19 cellular contexts compared by ENCODE assay signal in the genomic region with DNA sequence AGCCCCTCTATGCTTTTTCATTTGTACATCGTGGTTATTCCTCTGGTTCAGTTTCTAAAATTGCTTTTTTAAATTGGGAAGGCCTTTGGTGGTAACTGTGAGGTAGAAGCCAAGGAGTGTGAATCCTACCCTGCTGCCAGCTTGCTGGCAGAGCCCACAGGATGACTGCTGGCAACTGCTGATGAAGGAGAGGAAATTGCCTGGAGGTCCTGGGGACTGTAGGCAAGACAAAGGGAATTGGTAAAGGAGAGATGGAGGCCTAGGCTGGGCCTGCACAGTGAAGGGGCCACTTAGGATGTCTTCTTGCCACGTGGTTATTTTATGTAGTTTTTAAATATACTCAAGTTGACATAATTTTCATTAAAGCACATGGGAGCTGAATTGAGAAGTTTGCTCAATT. TPM values are rescaled to one million over a fixed set of nuclear protein-coding genes. Genes with fewer than 3 reads are reported as not detected.
DNase-seq lines count a peak whose midpoint lies in the region; ATAC-seq and TF ChIP-seq lines count a peak whose summit lies in the region.
"Had no signal": no experiment of that assay in that cellular context is flagged by ENCODE, and none has a peak within 500 bp of the region (broad histone marks: within the 10 kb centered on the region; RNA-seq: fewer than 3 reads in every experiment).

No MANE protein-coding gene starts in this region.

- H3K36me3 ChIP-seq in endodermal cell (ENCODE audit: control insufficient read depth, insufficient read depth, low read length) (peaks cover 34% of the 10 kb centered on the region), vagina (no peaks in the 10 kb centered on the region)

- no peak overlapping the region for H3K4me3 Mint-ChIP-seq in activated naive CD4-positive, alpha-beta T cell treated with anti-CD3 and anti-CD28 coated beads, Interleukin-2, amount 10 ng/mL, durations not matched to agents 7 days and 5 days
- H3K4me3 Mint-ChIP-seq in T-cell (no peak overlapping the region), endodermal cell (no peak overlapping the region)
- no peak overlapping the region for H3K4me3 Mint-ChIP-seq in CD4-positive, alpha-beta T cell
- H3K4me3 Mint-ChIP-seq: activated naive CD8-positive, alpha-beta T cell; CD8-positive, alpha-beta memory T cell had no signal

- TF ChIP-seq CTCF in endodermal cell (conservative IDR thresholded peaks at IDR 0.05): no peak
- no peak for TF ChIP-seq CTCF in vagina (IDR thresholded peaks at IDR 0.05)
- TF ChIP-seq CTCF in CD4-positive, alpha-beta T cell (IDR thresholded peaks at IDR 0.05): no peak

- no peaks in the 10 kb centered on the region for H3K9me3 Mint-ChIP-seq in activated naive CD4-positive, alpha-beta T cell treated with anti-CD3 and anti-CD28 coated beads, Interleukin-2, amount 10 ng/mL, durations not matched to agents 7 days and 5 days
- H3K9me3 Mint-ChIP-seq in activated naive CD4-positive, alpha-beta T cell treated with anti-CD3 and anti-CD28 coated beads, Interleukin-2, amount 50 U/mL, for 72 hours: no peaks in the 10 kb centered on the region
- H3K9me3 Mint-ChIP-seq in T-cell (no peaks in the 10 kb centered on the region), endodermal cell (no peaks in the 10 kb centered on the region)
- no peaks in the 10 kb centered on the region for H3K9me3 Mint-ChIP-seq in CD4-positive, alpha-beta T cell
- H3K9me3 Mint-ChIP-seq: CD8-positive, alpha-beta memory T cell had no signal

- CTCF ChIA-PET in activated naive CD4-positive, alpha-beta T cell treated with anti-CD3 and anti-CD28 coated beads, Interleukin-2, amount 10 ng/mL, durations not matched to agents 7 days and 5 days (lab: Charles Lee): no interaction called here
- CTCF ChIA-PET in T-cell (lab: Charles Lee): no interaction called here
- CTCF ChIA-PET in CD4-positive, alpha-beta T cell (lab: Charles Lee): no interaction called here

- no peaks in the 10 kb centered on the region for H3K4me1 ChIP-seq in endodermal cell (ENCODE audit: control insufficient read depth, insufficient read depth, low read length)
- peaks cover 24% of the 10 kb centered on the region for H3K4me1 ChIP-seq in vagina

- no peak for DNase-seq in activated naive CD4-positive, alpha-beta T cell treated with anti-CD3 and anti-CD28 coated beads, Interleukin-2, amount 10 ng/mL, durations not matched to agents 7 days and 5 days
- DNase-seq in activated naive CD4-positive, alpha-beta T cell treated with anti-CD3 and anti-CD28 coated beads, Interleukin-2, amount 50 U/mL, for 72 hours (ENCODE audit: low spot score in 2 of 2): no peak
- DNase-seq in T-cell (no peak), endodermal cell (no peak), vagina (ENCODE audit: extremely low spot score in 2 of 2) (no peak), dermis blood vessel endothelial cell (no peak), NCI-H187 treated with DMSO at 0.1 percent for 48 hours (lab: John Stamatoyannopoulos, UW) (no peak)
- no peak for DNase-seq in CD4-positive, alpha-beta T cell
- DNase-seq: activated CD4-positive, alpha-beta T cell treated with anti-CD3 and anti-CD28 coated beads for 4 hours; CD8-positive, alpha-beta memory T cell; IMR-90; left cardiac atrium; midbrain; NCI-H774; right cardiac atrium; stimulated activated naive CD4-positive, alpha-beta T cell treated with Interleukin-2 at 50 U/mL for 16 hours; trophoblast cell had no signal

- H3K36me3 Mint-ChIP-seq in activated naive CD4-positive, alpha-beta T cell treated with anti-CD3 and anti-CD28 coated beads, Interleukin-2, amount 10 ng/mL, durations not matched to agents 7 days and 5 days: peaks cover 22% of the 10 kb centered on the region
- no peaks in the 10 kb centered on the region for H3K36me3 Mint-ChIP-seq in activated naive CD4-positive, alpha-beta T cell treated with anti-CD3 and anti-CD28 coated beads, Interleukin-2, amount 50 U/mL, for 72 hours
- H3K36me3 Mint-ChIP-seq in T-cell (peaks cover 24% of the 10 kb centered on the region), endodermal cell (ENCODE audit: low read depth) (peaks cover 46% of the 10 kb centered on the region)
- peaks cover 51% of the 10 kb centered on the region for H3K36me3 Mint-ChIP-seq in CD4-positive, alpha-beta T cell (ENCODE audit: low read depth)

- H3K27ac ChIP-seq in endodermal cell (ENCODE audit: low read depth, low read length): no peak overlapping the region
- peak overlapping the region; percentile 76 for H3K27ac ChIP-seq in vagina
- H3K27ac ChIP-seq in CD4-positive, alpha-beta T cell (ENCODE audit: low read depth, low read length): no peak overlapping the region
- H3K27ac ChIP-seq: neutrophil had no signal

- POLR2A ChIA-PET in T-cell (lab: Charles Lee): no interaction called here
- POLR2A ChIA-PET in CD4-positive, alpha-beta T cell (lab: Charles Lee): no interaction called here

- H3K27me3 ChIP-seq in endodermal cell (ENCODE audit: control insufficient read depth, insufficient read depth, low read length, poor library complexity, severe bottlenecking) (no peaks in the 10 kb centered on the region), vagina (no peaks in the 10 kb centered on the region)
- H3K27me3 ChIP-seq in CD4-positive, alpha-beta T cell (ENCODE audit: control insufficient read depth, insufficient read depth, low read length): no peaks in the 10 kb centered on the region
- H3K27me3 ChIP-seq: neutrophil had no signal

- peak overlapping the region; percentile 75 for H3K27ac Mint-ChIP-seq in activated naive CD4-positive, alpha-beta T cell treated with anti-CD3 and anti-CD28 coated beads, Interleukin-2, amount 10 ng/mL, durations not matched to agents 7 days and 5 days
- H3K27ac Mint-ChIP-seq in activated naive CD4-positive, alpha-beta T cell treated with anti-CD3 and anti-CD28 coated beads, Interleukin-2, amount 50 U/mL, for 72 hours: peak overlapping the region in 1 of 2 donors; percentile 29
- peak overlapping the region; percentile 6 to 62 for H3K27ac Mint-ChIP-seq in T-cell
- peak overlapping the region; percentile 84 for H3K27ac Mint-ChIP-seq in endodermal cell
- H3K27ac Mint-ChIP-seq in CD4-positive, alpha-beta T cell: no peak overlapping the region
- H3K27ac Mint-ChIP-seq: activated naive CD8-positive, alpha-beta T cell had no signal

- no peak overlapping the region for H3K9ac ChIP-seq in endodermal cell (ENCODE audit: extremely low read depth, low read length, poor library complexity, severe bottlenecking)

- intact Hi-C loops in vagina (cut with DNase I): no loop called here
- intact Hi-C loops in CD4-positive, alpha-beta T cell (cut with DNase I, micrococcal nuclease): no loop called here

- H3K27me3 Mint-ChIP-seq in activated naive CD4-positive, alpha-beta T cell treated with anti-CD3 and anti-CD28 coated beads, Interleukin-2, amount 10 ng/mL, durations not matched to agents 7 days and 5 days: no peaks in the 10 kb centered on the region
- no peaks in the 10 kb centered on the region for H3K27me3 Mint-ChIP-seq in T-cell
- no peaks in the 10 kb centered on the region for H3K27me3 Mint-ChIP-seq in endodermal cell (ENCODE audit: insufficient read depth)
- no peaks in the 10 kb centered on the region for H3K27me3 Mint-ChIP-seq in CD4-positive, alpha-beta T cell
- H3K27me3 Mint-ChIP-seq: activated naive CD8-positive, alpha-beta T cell; CD8-positive, alpha-beta memory T cell had no signal

- 100% methylated on average over 1 of the region's 2 CpGs; no CpG with 5 or more reads in 1 of the 2 experiments for WGBS in endodermal cell (ENCODE audit: insufficient coverage in 1 of 2, insufficient read length in 1 of 2), 2 experiments

- no peak for ATAC-seq in activated naive CD4-positive, alpha-beta T cell treated with anti-CD3 and anti-CD28 coated beads, Interleukin-2, amount 50 U/mL, for 72 hours
- ATAC-seq in T-cell (replicated peaks in 1 of 4): no peak
- ATAC-seq in CD4-positive, alpha-beta T cell (ENCODE audit: poor library complexity): no peak
- ATAC-seq: left cardiac atrium, right cardiac atrium had no signal

- H3K4me3 ChIP-seq in endodermal cell (ENCODE audit: low read length) (no peak overlapping the region), vagina (no peak overlapping the region)

- H3K9me3 ChIP-seq in endodermal cell (ENCODE audit: control insufficient read depth, low read length) (no peaks in the 10 kb centered on the region), vagina (no peaks in the 10 kb centered on the region)
- H3K9me3 ChIP-seq in CD4-positive, alpha-beta T cell (ENCODE audit: control insufficient read depth, low read length): no peaks in the 10 kb centered on the region
- H3K9me3 ChIP-seq: neutrophil had no signal

- no peak for TF ChIP-seq POLR2A in vagina (IDR thresholded peaks at IDR 0.05)

- no peaks in the 10 kb centered on the region for H3K4me1 Mint-ChIP-seq in activated naive CD4-positive, alpha-beta T cell treated with anti-CD3 and anti-CD28 coated beads, Interleukin-2, amount 10 ng/mL, durations not matched to agents 7 days and 5 days
- H3K4me1 Mint-ChIP-seq in T-cell (no peaks in the 10 kb centered on the region), endodermal cell (peaks cover 7% of the 10 kb centered on the region)
- H3K4me1 Mint-ChIP-seq in CD4-positive, alpha-beta T cell (ENCODE audit: low read depth): no peaks in the 10 kb centered on the region
- H3K4me1 Mint-ChIP-seq: CD8-positive, alpha-beta memory T cell had no signal

RNA-seq across cellular contexts. Expression of a gene that starts 15.8 kb away (rescaled TPM):
- 10 to 100 TPM; 12.6 to 17.6 TPM for total RNA-seq in activated naive CD4-positive, alpha-beta T cell treated with anti-CD3 and anti-CD28 coated beads, Interleukin-2, amount 50 U/mL, for 72 hours
- total RNA-seq in T-cell: 1 to 10 TPM in 1 of 5 donors, under 1 TPM in 4; 0.47 to 1.9 (median 0.58) TPM
- total RNA-seq in endodermal cell: 10 to 100 TPM; 14.0 to 14.1 TPM
- 24.2 TPM for polyA plus RNA-seq in endodermal cell (2013, experiment 1 of 2)
- 20.7 TPM for polyA plus RNA-seq in endodermal cell (2013, experiment 2 of 2)
- 9.8 TPM for total RNA-seq in vagina
- total RNA-seq in dermis blood vessel endothelial cell: 21.3 and 35.6 TPM in 2 replicates
- total RNA-seq in CD4-positive, alpha-beta T cell: under 1 TPM; 0.22 to 0.31 TPM

RNA-seq across cellular contexts. Expression of a gene that starts 55.1 kb away (rescaled TPM):
- 100 to 1,000 TPM; 150 to 274 TPM for total RNA-seq in activated naive CD4-positive, alpha-beta T cell treated with anti-CD3 and anti-CD28 coated beads, Interleukin-2, amount 50 U/mL, for 72 hours
- total RNA-seq in T-cell: 10 to 100 TPM; 10.1 to 58.1 (median 13.9) TPM
- 100 to 1,000 TPM; 248 to 310 TPM for total RNA-seq in endodermal cell
- polyA plus RNA-seq in endodermal cell (2013, experiment 1 of 2): 444 TPM
- polyA plus RNA-seq in endodermal cell (2013, experiment 2 of 2): 412 TPM
- 29.7 TPM for total RNA-seq in vagina
- total RNA-seq in dermis blood vessel endothelial cell: 96.5 and 179 TPM in 2 replicates
- 10 to 100 TPM; 64.4 to 65.9 TPM for total RNA-seq in CD4-positive, alpha-beta T cell
